Comparison of ENCODE assay signal across 26 cellular contexts in the genomic region with DNA sequence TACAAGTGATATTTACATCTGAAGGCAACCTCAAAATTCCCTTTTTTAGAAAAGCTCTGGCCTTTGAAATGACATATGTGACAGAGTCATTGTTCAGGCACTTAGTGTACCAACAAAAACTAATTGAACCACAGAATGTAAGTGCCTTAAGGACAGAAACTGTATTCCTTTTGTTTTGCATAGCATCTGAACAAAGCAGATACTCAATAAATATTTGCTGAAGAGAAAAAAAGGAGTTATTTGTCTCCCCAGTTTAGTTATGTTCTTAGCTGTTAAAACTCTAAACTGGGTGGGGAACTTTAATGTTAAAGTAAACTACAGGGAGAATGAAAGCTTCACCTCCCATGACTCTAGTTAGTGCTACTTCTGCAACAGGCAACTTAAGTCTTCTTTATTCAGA.
"Had no signal": no experiment of that assay in that cellular context is flagged by ENCODE, and none has a peak within 500 bp of the region (broad histone marks: within the 10 kb centered on the region; RNA-seq: fewer than 3 reads in every experiment).

No MANE protein-coding gene starts in this region.

- H2AFZ ChIP-seq: parathyroid adenoma had no signal

- H3K79me2 ChIP-seq: parathyroid adenoma had no signal

- ATAC-seq: activated CD4-positive, CD25-positive, alpha-beta regulatory T cell treated with anti-CD3 and anti-CD28 coated beads, Interleukin-2, amount 50 U/mL, for 24 hours; activated T-cell treated with anti-CD3 and anti-CD28 coated beads, Interleukin-2, amount 50 U/mL, for 72 hours; left lobe of liver; lower lobe of right lung; right lobe of liver; stimulated activated effector memory CD8-positive, alpha-beta T cell treated with anti-CD3 and anti-CD28 coated beads, Interleukin-12 subunit alpha, Interleukin-12 subunit beta, amount 100 ng/mL, for 72 hours had no signal

- H3K36me3 ChIP-seq: transverse colon had no signal

- DNase-seq: activated CD4-positive, alpha-beta memory T cell treated with anti-CD3 and anti-CD28 coated beads, Interleukin-2, amount 10 ng/mL, durations not matched to agents 7 days and 5 days; activated CD4-positive, alpha-beta T cell treated with anti-CD3 and anti-CD28 coated beads, Interleukin-2, amount 10 ng/mL, durations not matched to agents 24 days and 14 days; activated effector memory CD4-positive, alpha-beta T cell treated with anti-CD3 and anti-CD28 coated beads, Interleukin-2, amount 50 U/mL, for 16 hours; activated naive CD4-positive, alpha-beta T cell treated with anti-CD3 and anti-CD28 coated beads, Interleukin-2, amount 10 ng/mL, durations not matched to agents 7 days and 5 days; activated T-cell treated with anti-CD3 and anti-CD28 coated beads, Interleukin-2, amount 50 U/mL, for 72 hours; amygdala; cortex of kidney; kidney; lower lobe of right lung; mesendoderm; naive B cell; nucleus accumbens; right lobe of liver; stimulated activated CD4-positive, alpha-beta T cell treated with anti-CD3 and anti-CD28 coated beads, Interleukin-2, amount 100 ng/mL, for 24 hours; stomach; transverse colon had no signal

- H3K27me3 ChIP-seq: cardiac muscle cell, right lobe of liver, stomach, suprapubic skin, transverse colon, vagina had no signal

- H3K27ac ChIP-seq: cardiac muscle cell, lower lobe of right lung, parathyroid adenoma, right lobe of liver, skin epidermis, stomach, suprapubic skin, transverse colon, vagina, VCaP had no signal

- H3K9me3 Mint-ChIP-seq: activated CD4-positive, alpha-beta memory T cell treated with anti-CD3 and anti-CD28 coated beads, Interleukin-2, amount 10 ng/mL, durations not matched to agents 7 days and 5 days; activated CD4-positive, alpha-beta T cell treated with anti-CD3 and anti-CD28 coated beads, Interleukin-2, amount 10 ng/mL, durations not matched to agents 24 days and 14 days; activated naive CD4-positive, alpha-beta T cell treated with anti-CD3 and anti-CD28 coated beads, Interleukin-2, amount 10 ng/mL, durations not matched to agents 7 days and 5 days; activated T-cell treated with anti-CD3 and anti-CD28 coated beads, Interleukin-2, amount 50 U/mL, for 72 hours; naive B cell; stimulated activated effector memory CD8-positive, alpha-beta T cell treated with anti-CD3 and anti-CD28 coated beads, Interleukin-12 subunit alpha, Interleukin-12 subunit beta, amount 100 ng/mL, for 72 hours had no signal

- H3K27ac Mint-ChIP-seq: activated CD4-positive, alpha-beta memory T cell treated with anti-CD3 and anti-CD28 coated beads, Interleukin-2, amount 10 ng/mL, durations not matched to agents 7 days and 5 days; activated CD4-positive, alpha-beta T cell treated with anti-CD3 and anti-CD28 coated beads, Interleukin-2, amount 10 ng/mL, durations not matched to agents 24 days and 14 days; activated naive CD4-positive, alpha-beta T cell treated with anti-CD3 and anti-CD28 coated beads, Interleukin-2, amount 10 ng/mL, durations not matched to agents 7 days and 5 days; activated T-cell treated with anti-CD3 and anti-CD28 coated beads, Interleukin-2, amount 50 U/mL, for 72 hours; stimulated activated effector memory CD8-positive, alpha-beta T cell treated with anti-CD3 and anti-CD28 coated beads, Interleukin-12 subunit alpha, Interleukin-12 subunit beta, amount 100 ng/mL, for 72 hours had no signal

- H3K4me1 ChIP-seq: lower lobe of right lung, parathyroid adenoma, right lobe of liver, vagina had no signal

- H3K9ac ChIP-seq: parathyroid adenoma had no signal

- H3K27me3 Mint-ChIP-seq: activated CD4-positive, alpha-beta memory T cell treated with anti-CD3 and anti-CD28 coated beads, Interleukin-2, amount 10 ng/mL, durations not matched to agents 7 days and 5 days; activated CD4-positive, alpha-beta T cell treated with anti-CD3 and anti-CD28 coated beads, Interleukin-2, amount 10 ng/mL, durations not matched to agents 24 days and 14 days; activated naive CD4-positive, alpha-beta T cell treated with anti-CD3 and anti-CD28 coated beads, Interleukin-2, amount 10 ng/mL, durations not matched to agents 7 days and 5 days; naive B cell had no signal

- H3K4me3 ChIP-seq: cardiac muscle cell, lower lobe of right lung, right lobe of liver, skin epidermis, stomach, suprapubic skin, transverse colon, vagina had no signal

- FAIRE-seq: endometrium, kidney had no signal

- H3K4me3 Mint-ChIP-seq: activated CD4-positive, alpha-beta memory T cell treated with anti-CD3 and anti-CD28 coated beads, Interleukin-2, amount 10 ng/mL, durations not matched to agents 7 days and 5 days; activated CD4-positive, alpha-beta T cell treated with anti-CD3 and anti-CD28 coated beads, Interleukin-2, amount 10 ng/mL, durations not matched to agents 24 days and 14 days; activated naive CD4-positive, alpha-beta T cell treated with anti-CD3 and anti-CD28 coated beads, Interleukin-2, amount 10 ng/mL, durations not matched to agents 7 days and 5 days; activated T-cell treated with anti-CD3 and anti-CD28 coated beads, Interleukin-2, amount 50 U/mL, for 72 hours; naive B cell; stimulated activated effector memory CD8-positive, alpha-beta T cell treated with anti-CD3 and anti-CD28 coated beads, Interleukin-12 subunit alpha, Interleukin-12 subunit beta, amount 100 ng/mL, for 72 hours had no signal

- H3K9me3 ChIP-seq: lower lobe of right lung, right lobe of liver, stomach, suprapubic skin, transverse colon, vagina had no signal
